In the genomic region with DNA sequence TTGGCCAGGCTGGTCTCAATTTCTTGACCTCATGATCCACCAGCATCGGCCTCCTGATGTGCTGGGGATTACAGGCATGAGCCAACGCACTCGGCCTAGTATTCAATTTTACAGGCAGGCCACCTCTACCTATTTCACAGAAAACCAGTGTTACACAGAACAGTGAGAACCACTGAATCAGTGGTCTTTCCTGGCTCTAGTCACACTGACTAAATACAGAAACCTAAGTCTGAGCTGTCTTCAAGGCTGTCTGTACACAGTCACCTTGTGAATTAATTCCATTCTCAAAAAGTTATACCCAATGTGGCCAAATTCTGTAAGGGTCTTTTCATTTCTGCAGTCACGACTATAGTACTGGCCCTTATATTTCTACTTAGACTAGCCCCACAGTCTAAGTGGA, we compare ENCODE assay signal across 1 cellular context.
TF ChIP-seq lines count a peak whose summit lies in the region.

No MANE protein-coding gene starts in this region.

TF ChIP-seq in GM23338, 12 proteins besides CTCF, POLR2A, EP300 and RAD21 (continued from another document):
- TF ChIP-seq, protein P1, sequence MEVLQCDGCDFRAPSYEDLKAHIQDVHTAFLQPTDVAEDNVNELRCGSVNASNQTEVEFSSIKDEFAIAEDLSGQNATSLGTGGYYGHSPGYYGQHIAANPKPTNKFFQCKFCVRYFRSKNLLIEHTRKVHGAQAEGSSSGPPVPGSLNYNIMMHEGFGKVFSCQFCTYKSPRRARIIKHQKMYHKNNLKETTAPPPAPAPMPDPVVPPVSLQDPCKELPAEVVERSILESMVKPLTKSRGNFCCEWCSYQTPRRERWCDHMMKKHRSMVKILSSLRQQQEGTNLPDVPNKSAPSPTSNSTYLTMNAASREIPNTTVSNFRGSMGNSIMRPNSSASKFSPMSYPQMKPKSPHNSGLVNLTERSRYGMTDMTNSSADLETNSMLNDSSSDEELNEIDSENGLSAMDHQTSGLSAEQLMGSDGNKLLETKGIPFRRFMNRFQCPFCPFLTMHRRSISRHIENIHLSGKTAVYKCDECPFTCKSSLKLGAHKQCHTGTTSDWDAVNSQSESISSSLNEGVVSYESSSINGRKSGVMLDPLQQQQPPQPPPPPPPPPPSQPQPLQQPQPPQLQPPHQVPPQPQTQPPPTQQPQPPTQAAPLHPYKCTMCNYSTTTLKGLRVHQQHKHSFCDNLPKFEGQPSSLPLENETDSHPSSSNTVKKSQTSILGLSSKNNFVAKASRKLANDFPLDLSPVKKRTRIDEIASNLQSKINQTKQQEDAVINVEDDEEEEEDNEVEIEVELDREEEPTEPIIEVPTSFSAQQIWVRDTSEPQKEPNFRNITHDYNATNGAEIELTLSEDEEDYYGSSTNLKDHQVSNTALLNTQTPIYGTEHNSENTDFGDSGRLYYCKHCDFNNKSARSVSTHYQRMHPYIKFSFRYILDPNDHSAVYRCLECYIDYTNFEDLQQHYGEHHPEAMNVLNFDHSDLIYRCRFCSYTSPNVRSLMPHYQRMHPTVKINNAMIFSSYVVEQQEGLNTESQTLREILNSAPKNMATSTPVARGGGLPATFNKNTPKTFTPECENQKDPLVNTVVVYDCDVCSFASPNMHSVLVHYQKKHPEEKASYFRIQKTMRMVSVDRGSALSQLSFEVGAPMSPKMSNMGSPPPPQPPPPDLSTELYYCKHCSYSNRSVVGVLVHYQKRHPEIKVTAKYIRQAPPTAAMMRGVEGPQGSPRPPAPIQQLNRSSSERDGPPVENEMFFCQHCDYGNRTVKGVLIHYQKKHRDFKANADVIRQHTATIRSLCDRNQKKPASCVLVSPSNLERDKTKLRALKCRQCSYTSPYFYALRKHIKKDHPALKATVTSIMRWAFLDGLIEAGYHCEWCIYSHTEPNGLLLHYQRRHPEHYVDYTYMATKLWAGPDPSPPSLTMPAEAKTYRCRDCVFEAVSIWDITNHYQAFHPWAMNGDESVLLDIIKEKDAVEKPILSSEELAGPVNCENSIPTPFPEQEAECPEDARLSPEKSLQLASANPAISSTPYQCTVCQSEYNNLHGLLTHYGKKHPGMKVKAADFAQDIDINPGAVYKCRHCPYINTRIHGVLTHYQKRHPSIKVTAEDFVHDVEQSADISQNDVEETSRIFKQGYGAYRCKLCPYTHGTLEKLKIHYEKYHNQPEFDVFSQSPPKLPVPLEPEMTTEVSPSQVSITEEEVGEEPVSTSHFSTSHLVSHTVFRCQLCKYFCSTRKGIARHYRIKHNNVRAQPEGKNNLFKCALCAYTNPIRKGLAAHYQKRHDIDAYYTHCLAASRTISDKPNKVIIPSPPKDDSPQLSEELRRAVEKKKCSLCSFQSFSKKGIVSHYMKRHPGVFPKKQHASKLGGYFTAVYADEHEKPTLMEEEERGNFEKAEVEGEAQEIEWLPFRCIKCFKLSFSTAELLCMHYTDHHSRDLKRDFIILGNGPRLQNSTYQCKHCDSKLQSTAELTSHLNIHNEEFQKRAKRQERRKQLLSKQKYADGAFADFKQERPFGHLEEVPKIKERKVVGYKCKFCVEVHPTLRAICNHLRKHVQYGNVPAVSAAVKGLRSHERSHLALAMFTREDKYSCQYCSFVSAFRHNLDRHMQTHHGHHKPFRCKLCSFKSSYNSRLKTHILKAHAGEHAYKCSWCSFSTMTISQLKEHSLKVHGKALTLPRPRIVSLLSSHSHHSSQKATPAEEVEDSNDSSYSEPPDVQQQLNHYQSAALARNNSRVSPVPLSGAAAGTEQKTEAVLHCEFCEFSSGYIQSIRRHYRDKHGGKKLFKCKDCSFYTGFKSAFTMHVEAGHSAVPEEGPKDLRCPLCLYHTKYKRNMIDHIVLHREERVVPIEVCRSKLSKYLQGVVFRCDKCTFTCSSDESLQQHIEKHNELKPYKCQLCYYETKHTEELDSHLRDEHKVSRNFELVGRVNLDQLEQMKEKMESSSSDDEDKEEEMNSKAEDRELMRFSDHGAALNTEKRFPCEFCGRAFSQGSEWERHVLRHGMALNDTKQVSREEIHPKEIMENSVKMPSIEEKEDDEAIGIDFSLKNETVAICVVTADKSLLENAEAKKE (CRISPR knock-in tag; IDR thresholded peaks at IDR 0.05), result no peak
- TF ChIP-seq ZNF331 (CRISPR knock-in tag; IDR thresholded peaks at IDR 0.05; ENCODE audit: low read depth) (no peak), POLR2AphosphoS5 (IDR thresholded peaks at IDR 0.05; ENCODE audit: low read depth) (no peak), JUNB (IDR thresholded peaks at IDR 0.05; ENCODE audit: unreplicated experiment) (no peak), ZNF114 (CRISPR knock-in tag; IDR thresholded peaks at IDR 0.05) (no peak)
